Comparison of ENCODE assay signal across 10 cellular contexts in genomic region chr1:14968251-14968812, GRCh38.
DNase-seq lines count a peak whose midpoint lies in the region; ATAC-seq and TF ChIP-seq lines count a peak whose summit lies in the region.
"Had no signal": no experiment of that assay in that cellular context is flagged by ENCODE, and none has a peak within 500 bp of the region (broad histone marks: within the 10 kb centered on the region; RNA-seq: fewer than 3 reads in every experiment).

No MANE protein-coding gene starts in this region.

- H3K9me3 Mint-ChIP-seq in activated T-helper 2 cell treated with anti-CD3 and anti-CD28 coated beads, Interferon-gamma antibody, Interleukin-2, Interleukin-4, amounts not matched to agents 10 μg/mL and 5 μg/mL and 100 μg/mL, durations not matched to agents 14 hours and 24 hours and 36 hours, result peaks cover 3% of the 10 kb centered on the region
- H3K9me3 Mint-ChIP-seq: immature natural killer cell had no signal

- peak overlapping the region; percentile 81 for H3K27ac Mint-ChIP-seq in activated T-helper 2 cell treated with anti-CD3 and anti-CD28 coated beads, Interferon-gamma antibody, Interleukin-2, Interleukin-4, amounts not matched to agents 10 μg/mL and 5 μg/mL and 100 μg/mL, durations not matched to agents 14 hours and 24 hours and 36 hours

- H3K4me1 ChIP-seq in DND-41 (ENCODE audit: insufficient read depth, low read length), result peaks cover 31% of the 10 kb centered on the region

- peaks cover 39% of the 10 kb centered on the region for H3K36me3 ChIP-seq in DND-41 (ENCODE audit: insufficient read depth, low read length)
- H3K36me3 ChIP-seq: WERI-Rb-1 had no signal

- H3K79me2 ChIP-seq in DND-41 (ENCODE audit: insufficient read depth, low read length), result peaks cover 19% of the 10 kb centered on the region

- H3K9me3 ChIP-seq in DND-41 (ENCODE audit: insufficient read depth, low read length, severe bottlenecking), result peaks cover 7% of the 10 kb centered on the region

- H3K4me2 ChIP-seq in DND-41 (ENCODE audit: insufficient read depth, low read length), result peak overlapping the region; percentile 23

- H3K4me3 Mint-ChIP-seq in activated T-helper 2 cell treated with anti-CD3 and anti-CD28 coated beads, Interferon-gamma antibody, Interleukin-2, Interleukin-4, amounts not matched to agents 10 μg/mL and 5 μg/mL and 100 μg/mL, durations not matched to agents 14 hours and 24 hours and 36 hours (ENCODE audit: low read depth), result no peak overlapping the region

- H3K36me3 Mint-ChIP-seq in activated T-helper 2 cell treated with anti-CD3 and anti-CD28 coated beads, Interferon-gamma antibody, Interleukin-2, Interleukin-4, amounts not matched to agents 10 μg/mL and 5 μg/mL and 100 μg/mL, durations not matched to agents 14 hours and 24 hours and 36 hours (ENCODE audit: low read depth), result peaks cover under 1% of the 10 kb centered on the region
- H3K36me3 Mint-ChIP-seq: immature natural killer cell had no signal

- H2AFZ ChIP-seq in DND-41 (ENCODE audit: low read depth, low read length), result no peak overlapping the region

- H3K27ac ChIP-seq in DND-41 (ENCODE audit: low read length), result peak overlapping the region; percentile 77
- H3K27ac ChIP-seq: WERI-Rb-1 had no signal

- H3K4me1 Mint-ChIP-seq in activated T-helper 2 cell treated with anti-CD3 and anti-CD28 coated beads, Interferon-gamma antibody, Interleukin-2, Interleukin-4, amounts not matched to agents 10 μg/mL and 5 μg/mL and 100 μg/mL, durations not matched to agents 14 hours and 24 hours and 36 hours (ENCODE audit: low read depth), result peaks cover 19% of the 10 kb centered on the region

- intact Hi-C loops in activated T-helper 2 cell treated with anti-CD3 and anti-CD28 coated beads, Interferon-gamma antibody, Interleukin-2, Interleukin-4, amounts not matched to agents 10 μg/mL and 5 μg/mL and 100 μg/mL, durations not matched to agents 14 hours and 24 hours and 36 hours (cut with micrococcal nuclease), result no loop called here
- intact Hi-C loops in posterior cingulate gyrus (cut with DNase I), result no loop called here

- no peak for TF ChIP-seq CTCF in DND-41 (IDR thresholded peaks at IDR 0.05; ENCODE audit: borderline replicate concordance, extremely low read depth, low read length, poor library complexity, severe bottlenecking)

- DNase-seq in DND-41, result no peak
- DNase-seq in activated T-helper 2 cell treated with anti-CD3 and anti-CD28 coated beads, Interferon-gamma antibody, Interleukin-2, Interleukin-4, amounts not matched to agents 10 μg/mL and 5 μg/mL and 100 μg/mL, durations not matched to agents 14 hours and 24 hours and 36 hours (ENCODE audit: low spot score), result no peak
- DNase-seq in globus pallidus (ENCODE audit: low spot score), result peak; percentile 81
- DNase-seq in posterior cingulate gyrus, result peak in 7 of 10 donors; percentile 42 to 92 (median 58)
- DNase-seq in NCI-H524 (lab: John Stamatoyannopoulos, UW), result no peak
- no peak for DNase-seq in NK-92 treated with Interleukin-12 subunit alpha and Interleukin-12 subunit beta, amount 100 ng/mL, for 24 hours (lab: John Stamatoyannopoulos, UW)
- no peak for DNase-seq in NCI-H187 treated with DMSO at 0.1 percent for 48 hours (lab: John Stamatoyannopoulos, UW)
- DNase-seq in CD1c-positive myeloid dendritic cell (ENCODE audit: extremely low spot score), result no peak
- DNase-seq: WERI-Rb-1 had no signal

- no peak overlapping the region for H3K4me3 ChIP-seq in DND-41 (ENCODE audit: low read depth in 1 of 2, low read length in 2 of 2)

- H3K9ac ChIP-seq in DND-41 (ENCODE audit: low read depth, low read length), result peak overlapping the region; percentile 23; the same call in 1 of the 2 replicates

- H3K27me3 Mint-ChIP-seq in activated T-helper 2 cell treated with anti-CD3 and anti-CD28 coated beads, Interferon-gamma antibody, Interleukin-2, Interleukin-4, amounts not matched to agents 10 μg/mL and 5 μg/mL and 100 μg/mL, durations not matched to agents 14 hours and 24 hours and 36 hours (ENCODE audit: low read depth), result no peaks in the 10 kb centered on the region

- H4K20me1 ChIP-seq in DND-41 (ENCODE audit: insufficient read depth, low read length), result peaks cover 19% of the 10 kb centered on the region

- no peaks in the 10 kb centered on the region for H3K27me3 ChIP-seq in DND-41 (ENCODE audit: insufficient read depth, low read length, poor library complexity)

- ATAC-seq in DND-41 (ENCODE audit: insufficient read depth, low read depth), result no peak

Comparison
In these comparisons a context has a peak if more than half of its experiments do, and no peak if none do; other contexts are left out.
1. DNase-seq: peak in globus pallidus (single experiment) and posterior cingulate gyrus (7 of 10); none in DND-41 (single experiment), activated T-helper 2 cell treated with anti-CD3 and anti-CD28 coated beads, Interferon-gamma antibody, Interleukin-2, Interleukin-4, amounts not matched to agents 10 μg/mL and 5 μg/mL and 100 μg/mL, durations not matched to agents 14 hours and 24 hours and 36 hours (single experiment), NCI-H524 (0 of 2), NK-92 treated with Interleukin-12 subunit alpha and Interleukin-12 subunit beta, amount 100 ng/mL, for 24 hours (single experiment), NCI-H187 treated with DMSO at 0.1 percent for 48 hours (single experiment) and CD1c-positive myeloid dendritic cell (single experiment).